In genomic region chr12:3496964-3497363, GRCh38 we compare ENCODE assay signal across 12 cellular contexts. TPM values are rescaled to one million over a fixed set of nuclear protein-coding genes. Genes with fewer than 3 reads are reported as not detected.
DNase-seq lines count a peak whose midpoint lies in the region; ATAC-seq and TF ChIP-seq lines count a peak whose summit lies in the region.
"Had no signal": no experiment of that assay in that cellular context is flagged by ENCODE, and none has a peak within 500 bp of the region (broad histone marks: within the 10 kb centered on the region; RNA-seq: fewer than 3 reads in every experiment).

No MANE protein-coding gene starts in this region.

- H3K4me2 ChIP-seq in DOHH2 (ENCODE audit: low read length) (no peak overlapping the region), PC-3 (ENCODE audit: low read length) (no peak overlapping the region)

- H3K4me1 ChIP-seq in DOHH2 (ENCODE audit: control insufficient read depth, low read length): peaks cover 8% of the 10 kb centered on the region
- H3K4me1 ChIP-seq in PC-3 (ENCODE audit: insufficient read depth, low read length): no peaks in the 10 kb centered on the region

- ATAC-seq in PC-3: no peak
- ATAC-seq in CD4-positive, alpha-beta T cell (ENCODE audit: poor library complexity): no peak

- H3K9me2 ChIP-seq in DOHH2 (replicated peaks; ENCODE audit: control insufficient read depth, low read length) (no peaks in the 10 kb centered on the region), PC-3 (replicated peaks; ENCODE audit: low read length) (no peaks in the 10 kb centered on the region)

- TF ChIP-seq CTCF in DOHH2 (IDR thresholded peaks at IDR 0.05; ENCODE audit: low read depth, low read length, poor library complexity, severe bottlenecking) (peak; percentile 15), PC-3 (conservative IDR thresholded peaks at IDR 0.05; ENCODE audit: low read depth, low read length) (peak; percentile 45)
- TF ChIP-seq CTCF in CD4-positive, alpha-beta T cell (IDR thresholded peaks at IDR 0.05): no peak

- BruUV-seq in PC-3 (replicated peaks; lab: Mats Ljungman, UMichigan): no TSS peak

- intact Hi-C loops in PC-3 (cut with micrococcal nuclease): no loop called here
- intact Hi-C loops in CD4-positive, alpha-beta T cell (cut with DNase I, micrococcal nuclease): no loop called here
- intact Hi-C loops in activated CD4-positive, alpha-beta T cell treated with anti-CD3 and anti-CD28 coated beads, Interleukin-2, amount 10 ng/mL, durations not matched to agents 24 days and 14 days (cut with micrococcal nuclease): no loop called here

- H3K9me3 ChIP-seq in DOHH2 (ENCODE audit: control insufficient read depth, insufficient read depth, low read length) (no peaks in the 10 kb centered on the region), PC-3 (ENCODE audit: low read length) (no peaks in the 10 kb centered on the region)
- H3K9me3 ChIP-seq in CD4-positive, alpha-beta T cell (ENCODE audit: control insufficient read depth, low read length): no peaks in the 10 kb centered on the region

- no peaks in the 10 kb centered on the region for H3K36me3 Mint-ChIP-seq in CD4-positive, alpha-beta T cell (ENCODE audit: low read depth)
- no peaks in the 10 kb centered on the region for H3K36me3 Mint-ChIP-seq in activated CD4-positive, alpha-beta T cell treated with anti-CD3 and anti-CD28 coated beads, Interleukin-2, amount 10 ng/mL, durations not matched to agents 24 days and 14 days (ENCODE audit: low read depth)

- peaks cover 64% of the 10 kb centered on the region for H3K27me3 Mint-ChIP-seq in CD4-positive, alpha-beta T cell
- peaks cover 36% of the 10 kb centered on the region for H3K27me3 Mint-ChIP-seq in activated CD4-positive, alpha-beta T cell treated with anti-CD3 and anti-CD28 coated beads, Interleukin-2, amount 10 ng/mL, durations not matched to agents 24 days and 14 days

- H3K4me1 Mint-ChIP-seq in CD4-positive, alpha-beta T cell (ENCODE audit: low read depth): no peaks in the 10 kb centered on the region
- no peaks in the 10 kb centered on the region for H3K4me1 Mint-ChIP-seq in activated CD4-positive, alpha-beta T cell treated with anti-CD3 and anti-CD28 coated beads, Interleukin-2, amount 10 ng/mL, durations not matched to agents 24 days and 14 days

- no peak overlapping the region for H2AFZ ChIP-seq in PC-3 (ENCODE audit: low read length)

- no peaks in the 10 kb centered on the region for H3K79me2 ChIP-seq in DOHH2 (ENCODE audit: control insufficient read depth, low read length)
- H3K79me2 ChIP-seq in PC-3 (ENCODE audit: low read length): no peaks in the 10 kb centered on the region

- no peaks in the 10 kb centered on the region for H3F3A ChIP-seq in DOHH2 (ENCODE audit: control insufficient read depth, insufficient read depth)
- H3F3A ChIP-seq in PC-3 (ENCODE audit: low read length, unreplicated experiment): no peaks in the 10 kb centered on the region

- CTCF ChIA-PET in PC-3 (lab: Charles Lee): interaction anchor here (1.2 kb wide), 1 partner anchor 193 kb away, joined by 3 read pairs; no protein-coding TSS in a partner anchor
- CTCF ChIA-PET in CD4-positive, alpha-beta T cell (lab: Charles Lee): no interaction called here

- DNase-seq in HPDE6-E6E7 (ENCODE audit: extremely low spot score) (peak; percentile 27), PC-3 (peak; percentile 42), iPS-NIHi7 (ENCODE audit: extremely low spot score) (peak; percentile 50)
- DNase-seq in CD4-positive, alpha-beta T cell: no peak
- DNase-seq in activated CD4-positive, alpha-beta T cell treated with anti-CD3 and anti-CD28 coated beads, Interleukin-2, amount 10 ng/mL, durations not matched to agents 24 days and 14 days: no peak
- no peak for DNase-seq in central memory CD4-positive, alpha-beta T cell
- DNase-seq: activated CD8-positive, alpha-beta memory T cell treated with anti-CD3 and anti-CD28 coated beads, Interleukin-2, amount 50 U/mL, for 48 hours; amniotic stem cell; NCI-H1436 treated with DMSO at 0.1 percent for 48 hours; nephron progenitor cell had no signal

- no peak overlapping the region for H3K27ac Mint-ChIP-seq in CD4-positive, alpha-beta T cell
- H3K27ac Mint-ChIP-seq in activated CD4-positive, alpha-beta T cell treated with anti-CD3 and anti-CD28 coated beads, Interleukin-2, amount 10 ng/mL, durations not matched to agents 24 days and 14 days: no peak overlapping the region
- H3K27ac Mint-ChIP-seq: nephron progenitor cell; T-helper 1 cell treated with Interleukin-12 subunit alpha and Interleukin-12 subunit beta and Interleukin-4 antibody, amounts not matched to agents 30 μg/mL and 1 μg/mL, for 36 hours had no signal

- H3K4me3 Mint-ChIP-seq in CD4-positive, alpha-beta T cell: no peak overlapping the region
- H3K4me3 Mint-ChIP-seq in activated CD4-positive, alpha-beta T cell treated with anti-CD3 and anti-CD28 coated beads, Interleukin-2, amount 10 ng/mL, durations not matched to agents 24 days and 14 days: no peak overlapping the region
- H3K4me3 Mint-ChIP-seq: nephron progenitor cell; T-helper 1 cell treated with Interleukin-12 subunit alpha and Interleukin-12 subunit beta and Interleukin-4 antibody, amounts not matched to agents 30 μg/mL and 1 μg/mL, for 36 hours had no signal

- H4K20me1 ChIP-seq in DOHH2 (ENCODE audit: control insufficient read depth, insufficient read depth, low read depth, low read length) (no peaks in the 10 kb centered on the region), PC-3 (ENCODE audit: low read length) (no peaks in the 10 kb centered on the region)

- no peak overlapping the region for H3K9ac ChIP-seq in PC-3 (ENCODE audit: low read length)

- no peaks in the 10 kb centered on the region for H3K9me3 Mint-ChIP-seq in CD4-positive, alpha-beta T cell
- no peaks in the 10 kb centered on the region for H3K9me3 Mint-ChIP-seq in activated CD4-positive, alpha-beta T cell treated with anti-CD3 and anti-CD28 coated beads, Interleukin-2, amount 10 ng/mL, durations not matched to agents 24 days and 14 days
- H3K9me3 Mint-ChIP-seq: T-helper 1 cell treated with Interleukin-12 subunit alpha and Interleukin-12 subunit beta and Interleukin-4 antibody, amounts not matched to agents 30 μg/mL and 1 μg/mL, for 36 hours had no signal

- no peak overlapping the region for H3K4me3 ChIP-seq in DOHH2 (ENCODE audit: low read length)
- no peak overlapping the region for H3K4me3 ChIP-seq in PC-3 (ENCODE audit: low read length)

- peaks cover 24% of the 10 kb centered on the region for H3K27me3 ChIP-seq in DOHH2 (ENCODE audit: control insufficient read depth, low read length)
- H3K27me3 ChIP-seq in PC-3 (ENCODE audit: low read length): peaks cover 29% of the 10 kb centered on the region
- H3K27me3 ChIP-seq in CD4-positive, alpha-beta T cell (ENCODE audit: control insufficient read depth, insufficient read depth, low read length): peaks cover 40% of the 10 kb centered on the region

- POLR2A ChIA-PET in PC-3 (lab: Charles Lee; ENCODE audit: unreplicated experiment): no interaction called here
- POLR2A ChIA-PET in CD4-positive, alpha-beta T cell (lab: Charles Lee): no interaction called here

- H3K27ac ChIP-seq in DOHH2 (ENCODE audit: low read depth, low read length): no peak overlapping the region
- H3K27ac ChIP-seq in PC-3 (ENCODE audit: low read length): no peak overlapping the region
- no peak overlapping the region for H3K27ac ChIP-seq in CD4-positive, alpha-beta T cell (ENCODE audit: low read depth, low read length)

- H3K36me3 ChIP-seq in DOHH2 (ENCODE audit: control insufficient read depth, low read length): no peaks in the 10 kb centered on the region
- no peaks in the 10 kb centered on the region for H3K36me3 ChIP-seq in PC-3 (ENCODE audit: low read depth, low read length)

RNA-seq across cellular contexts. Expression of gene PRMT8, which starts 6.0 kb away (rescaled TPM):
- total RNA-seq in PC-3 (2014; rRNA removed): not detected in 2 replicates
- not detected for total RNA-seq in CD4-positive, alpha-beta T cell
- not detected in 2 replicates for total RNA-seq in activated CD4-positive, alpha-beta T cell treated with anti-CD3 and anti-CD28 coated beads, Interleukin-2, amount 10 ng/mL, durations not matched to agents 24 days and 14 days

Comparison
In these comparisons a context has a peak if more than half of its experiments do, and no peak if none do; other contexts are left out.
1. DNase-seq: peak in HPDE6-E6E7 (single experiment), PC-3 (single experiment) and iPS-NIHi7 (single experiment); none in CD4-positive, alpha-beta T cell (0 of 10), activated CD4-positive, alpha-beta T cell treated with anti-CD3 and anti-CD28 coated beads, Interleukin-2, amount 10 ng/mL, durations not matched to agents 24 days and 14 days (single experiment) and central memory CD4-positive, alpha-beta T cell (single experiment).